In genomic region chr2:155223781-155224406, GRCh38 we compare ENCODE assay signal across 9 cellular contexts.
A peak's percentile ranks its signal among the peaks of the same experiment; 100 is the strongest.
DNase-seq lines count a peak whose midpoint lies in the region; ATAC-seq, FAIRE-seq and TF ChIP-seq lines count a peak whose summit lies in the region.
"Had no signal": no experiment of that assay in that cellular context is flagged by ENCODE, and none has a peak within 500 bp of the region (broad histone marks: within the 10 kb centered on the region; RNA-seq: fewer than 3 reads in every experiment).

No MANE protein-coding gene starts in this region.

- CTCF ChIA-PET in endothelial cell of umbilical vein (lab: Charles Lee), result interaction anchor here (0.7 to 2.2 kb wide), 3 partner anchors 12 to 600 kb away, joined by 3 to 8 read pairs (median 3); no protein-coding TSS in a partner anchor

- POLR2A ChIA-PET in endothelial cell of umbilical vein (lab: Charles Lee), result no interaction called here

- H3K27ac Mint-ChIP-seq in HFFc6, result no peak overlapping the region

- H3K4me2 ChIP-seq in endothelial cell of umbilical vein (ENCODE audit: insufficient read depth, low read length), result no peak overlapping the region

- no peaks in the 10 kb centered on the region for H3K4me1 ChIP-seq in endothelial cell of umbilical vein (ENCODE audit: control insufficient read depth, extremely low read depth, insufficient read depth, low read length)
- H3K4me1 ChIP-seq in upper lobe of right lung, result no peaks in the 10 kb centered on the region
- H3K4me1 ChIP-seq in uterus, result no peaks in the 10 kb centered on the region

- ATAC-seq in upper lobe of right lung (no peak), left colon (no peak), esophagus mucosa (no peak)

- H3K36me3 ChIP-seq in endothelial cell of umbilical vein (ENCODE audit: control insufficient read depth in 2 of 2, extremely low read depth in 1 of 2, insufficient read depth in 2 of 2, low read length in 2 of 2) (no peaks in the 10 kb centered on the region), upper lobe of right lung (no peaks in the 10 kb centered on the region), uterus (no peaks in the 10 kb centered on the region)

- H3K36me3 Mint-ChIP-seq in HFFc6 (ENCODE audit: low read depth), result no peaks in the 10 kb centered on the region

- FAIRE-seq in endothelial cell of umbilical vein (lab: Jason Lieb, UNC), result peak; percentile 15

- H3K4me1 Mint-ChIP-seq in HFFc6 (ENCODE audit: low read depth), result no peaks in the 10 kb centered on the region

- H3K4me3 ChIP-seq in GM12864 (ENCODE audit: low read depth, low read length), result no peak overlapping the region
- H3K4me3 ChIP-seq in endothelial cell of umbilical vein (replicated peaks in 1 of 3; ENCODE audit: insufficient read depth in 1 of 3, low read depth in 1 of 3, low read length in 3 of 3), result no peak overlapping the region
- H3K4me3 ChIP-seq in upper lobe of right lung, result no peak overlapping the region
- no peak overlapping the region for H3K4me3 ChIP-seq in uterus

- no peaks in the 10 kb centered on the region for H3K27me3 ChIP-seq in endothelial cell of umbilical vein (ENCODE audit: control insufficient read depth in 2 of 2, insufficient read depth in 2 of 2, low read length in 2 of 2)
- no peaks in the 10 kb centered on the region for H3K27me3 ChIP-seq in upper lobe of right lung
- H3K27me3 ChIP-seq in uterus, result no peaks in the 10 kb centered on the region

- no peak overlapping the region for H3K9ac ChIP-seq in endothelial cell of umbilical vein (replicated peaks; ENCODE audit: extremely low read depth, insufficient read depth, low read length)

- H3K4me3 Mint-ChIP-seq in HFFc6, result no peak overlapping the region

- H4K20me1 ChIP-seq in endothelial cell of umbilical vein (replicated peaks; ENCODE audit: control insufficient read depth, extremely low read depth, insufficient read depth, low read length), result no peaks in the 10 kb centered on the region

- BruUV-seq in endothelial cell of umbilical vein (replicated peaks; lab: Mats Ljungman, UMichigan), result no TSS peak

- DNase-seq in GM12864 (ENCODE audit: low read depth), result no peak
- DNase-seq in HFFc6, result no peak
- DNase-seq in NCI-H2227 (lab: John Stamatoyannopoulos, UW; ENCODE audit: unreplicated experiment), result peak; percentile 57
- DNase-seq in endothelial cell of umbilical vein (ENCODE audit: low read depth, low spot score), result peak; percentile 37
- no peak for DNase-seq in upper lobe of right lung
- no peak for DNase-seq in uterus
- DNase-seq in left colon, result no peak

- no peak for TF ChIP-seq POLR2A in endothelial cell of umbilical vein (IDR thresholded peaks at IDR 0.05; ENCODE audit: low read depth, low read length)
- no peak for TF ChIP-seq POLR2A in uterus (IDR thresholded peaks at IDR 0.05)

- H3K27ac ChIP-seq in endothelial cell of umbilical vein (ENCODE audit: insufficient read depth, low read depth, low read length) (no peak overlapping the region), upper lobe of right lung (no peak overlapping the region), uterus (no peak overlapping the region)
- H3K27ac ChIP-seq: epithelial cell of prostate had no signal

- TF ChIP-seq CTCF in GM12864 (IDR thresholded peaks at IDR 0.05; ENCODE audit: low read depth, low read length, missing control alignments), result peak; percentile 29
- peak; percentile 55 for TF ChIP-seq CTCF in HFFc6 (IDR thresholded peaks at IDR 0.05)
- peak; percentile 6 to 10 for TF ChIP-seq CTCF in endothelial cell of umbilical vein (IDR thresholded peaks at IDR 0.05; ENCODE audit: extremely low read depth in 1 of 2, insufficient read depth in 1 of 2, low read depth in 1 of 2, low read length in 2 of 2)
- peak; percentile 28 for TF ChIP-seq CTCF in upper lobe of right lung (IDR thresholded peaks at IDR 0.05)
- TF ChIP-seq CTCF in uterus (IDR thresholded peaks at IDR 0.05), result peak in 1 of 4 experiments; percentile 30

- H3K79me2 ChIP-seq in endothelial cell of umbilical vein (ENCODE audit: control insufficient read depth, insufficient read depth, low read length), result no peaks in the 10 kb centered on the region

- dilution Hi-C loops in endothelial cell of umbilical vein (cut with MboI; ENCODE audit: extremely low pct_ligation_motif_present, low sequenced_read_pairs), result no loop called here

- no peak overlapping the region for H2AFZ ChIP-seq in endothelial cell of umbilical vein (ENCODE audit: low read depth, low read length)

- intact Hi-C loops in endothelial cell of umbilical vein (cut with micrococcal nuclease), result loop anchor here (1.0 to 10.0 kb wide), 4 partner anchors 259 to 821 kb away; no protein-coding TSS in a partner anchor
- intact Hi-C loops in upper lobe of right lung (cut with DNase I), result no loop called here
- intact Hi-C loops in uterus (cut with DNase I; ENCODE audit: low total_unique reads), result no loop called here
- intact Hi-C loops in left colon (cut with DNase I, micrococcal nuclease), result no loop called here

- no peaks in the 10 kb centered on the region for H3K27me3 Mint-ChIP-seq in HFFc6 (ENCODE audit: insufficient read depth)

- H3K9me3 Mint-ChIP-seq in HFFc6, result peaks cover 33% of the 10 kb centered on the region

- H3K9me1 ChIP-seq in endothelial cell of umbilical vein (replicated peaks; ENCODE audit: control insufficient read depth, extremely low read depth, insufficient read depth, low read length), result no peaks in the 10 kb centered on the region

- H3K9me3 ChIP-seq in endothelial cell of umbilical vein (replicated peaks; ENCODE audit: control insufficient read depth, insufficient read depth, low read length) (no peaks in the 10 kb centered on the region), upper lobe of right lung (no peaks in the 10 kb centered on the region), uterus (no peaks in the 10 kb centered on the region)

TF ChIP-seq in endothelial cell of umbilical vein, 7 proteins besides CTCF, POLR2A, EP300 and RAD21:
- no peak for TF ChIP-seq FOS (IDR thresholded peaks at IDR 0.05; ENCODE audit: borderline replicate concordance, insufficient read depth, low read length)
- no peak for TF ChIP-seq EZH2 (IDR thresholded peaks at IDR 0.05; ENCODE audit: borderline replicate concordance, low read depth, low read length, severe bottlenecking)
- TF ChIP-seq POLR2AphosphoS5 (IDR thresholded peaks at IDR 0.05; ENCODE audit: insufficient read depth, low read depth, low read length), result no peak
- TF ChIP-seq GATA2 (IDR thresholded peaks at IDR 0.05; ENCODE audit: insufficient read depth, insufficient read length, low read depth, low read length), result no peak
- no peak for TF ChIP-seq JUN (IDR thresholded peaks at IDR 0.05; ENCODE audit: borderline replicate concordance, insufficient read depth, insufficient read length, low read depth)
- no peak for TF ChIP-seq MYC (IDR thresholded peaks at IDR 0.05; ENCODE audit: low read depth, low read length)
- TF ChIP-seq MAX (IDR thresholded peaks at IDR 0.05; ENCODE audit: insufficient read depth, insufficient read length), result no peak

Comparison
In these comparisons a context has a peak if more than half of its experiments do, and no peak if none do; other contexts are left out.
1. DNase-seq: peak in NCI-H2227 (single experiment) and endothelial cell of umbilical vein (single experiment); none in GM12864 (single experiment), HFFc6 (single experiment), upper lobe of right lung (single experiment), uterus (0 of 2) and left colon (0 of 2).